ENCODE assay signal across 7 cellular contexts in the genomic region with DNA sequence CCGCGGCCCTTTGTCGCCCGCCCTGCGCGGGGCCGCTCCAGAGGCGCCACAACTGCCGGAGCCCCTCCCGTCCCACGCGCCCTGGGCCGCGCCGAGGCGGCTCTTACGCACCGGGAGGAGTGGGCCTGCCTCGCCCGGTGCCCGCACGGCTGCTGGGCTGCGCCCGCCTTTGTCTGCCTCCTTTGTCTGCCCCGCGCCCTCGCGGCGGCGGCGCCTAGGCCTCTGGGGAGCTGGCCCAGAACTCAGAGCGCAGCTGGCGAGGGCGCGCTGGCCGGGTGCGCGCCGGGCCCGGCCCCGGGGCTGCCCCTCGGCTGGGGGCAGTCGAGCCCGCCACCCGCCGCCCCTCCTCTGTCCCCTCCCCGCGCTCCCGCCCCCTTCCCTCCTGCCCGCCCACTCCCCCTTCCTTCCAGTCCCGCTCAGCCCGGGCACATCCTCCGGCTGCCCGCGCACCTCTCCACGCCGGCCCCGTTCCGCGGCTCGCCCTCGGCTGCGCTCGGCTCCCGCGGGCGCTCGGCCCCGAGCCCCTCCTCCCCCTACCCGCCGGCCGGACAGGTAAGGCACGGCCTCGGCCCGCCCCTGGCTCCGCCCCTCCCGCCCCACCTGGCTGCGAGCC. TPM values are rescaled to one million over a fixed set of nuclear protein-coding genes. Genes with fewer than 3 reads are reported as not detected.
DNase-seq lines count a peak whose midpoint lies in the region; ATAC-seq and TF ChIP-seq lines count a peak whose summit lies in the region.

A gene with protein sequence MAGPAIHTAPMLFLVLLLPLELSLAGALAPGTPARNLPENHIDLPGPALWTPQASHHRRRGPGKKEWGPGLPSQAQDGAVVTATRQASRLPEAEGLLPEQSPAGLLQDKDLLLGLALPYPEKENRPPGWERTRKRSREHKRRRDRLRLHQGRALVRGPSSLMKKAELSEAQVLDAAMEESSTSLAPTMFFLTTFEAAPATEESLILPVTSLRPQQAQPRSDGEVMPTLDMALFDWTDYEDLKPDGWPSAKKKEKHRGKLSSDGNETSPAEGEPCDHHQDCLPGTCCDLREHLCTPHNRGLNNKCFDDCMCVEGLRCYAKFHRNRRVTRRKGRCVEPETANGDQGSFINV (plus strand): TSS at position 409 of the 613 bp plus-strand sequence. CDS start 14,549 bp downstream, outside the sequence.

- no peaks in the 10 kb centered on the region for H3K27me3 ChIP-seq in GM23338 (ENCODE audit: insufficient read depth)
- peaks cover 7 to 82% of the 10 kb centered on the region in 2 donors for H3K27me3 ChIP-seq in tibial artery

- peaks cover 23% of the 10 kb centered on the region for H3F3A ChIP-seq in GM23338 (replicated peaks; ENCODE audit: low read depth)

- peaks cover 3% of the 10 kb centered on the region; the same call in 2 of the 3 replicates for H3K9me3 Mint-ChIP-seq in GM23338
- H3K9me3 Mint-ChIP-seq in dendritic cell treated with granulocyte-macrophage colony-stimulating factor and Interleukin-4, amounts not matched to agents 40 ng/mL and 50 ng/mL, for 4 days = no peaks in the 10 kb centered on the region

- H3K4me1 Mint-ChIP-seq in GM23338 = peaks cover 43% of the 10 kb centered on the region
- H3K4me1 Mint-ChIP-seq in dendritic cell treated with granulocyte-macrophage colony-stimulating factor and Interleukin-4, amounts not matched to agents 40 ng/mL and 50 ng/mL, for 4 days (ENCODE audit: low read depth) = peaks cover 32% of the 10 kb centered on the region

- peaks cover 7% of the 10 kb centered on the region for H4K20me1 ChIP-seq in GM23338 (replicated peaks; ENCODE audit: insufficient read depth)

- H2AFZ ChIP-seq in GM23338 = no peak within 1 kb of the TSS

- peaks cover 91% of the 10 kb centered on the region for H3K79me2 ChIP-seq in GM23338 (replicated peaks; ENCODE audit: insufficient read depth)

- H3K27ac Mint-ChIP-seq in GM23338 = peak within 1 kb of the TSS; percentile 95
- H3K27ac Mint-ChIP-seq in dendritic cell treated with granulocyte-macrophage colony-stimulating factor and Interleukin-4, amounts not matched to agents 40 ng/mL and 50 ng/mL, for 4 days = peak within 1 kb of the TSS; percentile 2

- peaks cover 24% of the 10 kb centered on the region for H3K27me3 Mint-ChIP-seq in GM23338 (ENCODE audit: insufficient read depth, low read depth, poor library complexity)
- H3K27me3 Mint-ChIP-seq in dendritic cell treated with granulocyte-macrophage colony-stimulating factor and Interleukin-4, amounts not matched to agents 40 ng/mL and 50 ng/mL, for 4 days = peaks cover 81% of the 10 kb centered on the region

- intact Hi-C loops in dendritic cell treated with granulocyte-macrophage colony-stimulating factor and Interleukin-4, amounts not matched to agents 40 ng/mL and 50 ng/mL, for 4 days (cut with micrococcal nuclease) = no loop called here
- intact Hi-C loops in tibial artery (cut with DNase I; ENCODE audit: low total_unique reads) = no loop called here

- peak within 1 kb of the TSS; percentile 91 for H3K4me3 Mint-ChIP-seq in GM23338
- peak within 1 kb of the TSS; percentile 49 for H3K4me3 Mint-ChIP-seq in dendritic cell treated with granulocyte-macrophage colony-stimulating factor and Interleukin-4, amounts not matched to agents 40 ng/mL and 50 ng/mL, for 4 days

- H3K9me3 ChIP-seq in tibial artery = no peaks in the 10 kb centered on the region

- H3K4me2 ChIP-seq in GM23338 = peak within 1 kb of the TSS; percentile 97

- DNase-seq in GM23338 (ENCODE audit: low spot score) (peak; percentile 89), NCI-H2227 treated with DMSO at 0.1 percent for 48 hours (lab: John Stamatoyannopoulos, UW) (peak; percentile 30), omental fat pad (ENCODE audit: low spot score) (no peak), tibial artery (no peak), NAMALWA (ENCODE audit: low spot score) (no peak)

- ATAC-seq in GM23338 (peak; percentile 70), omental fat pad (ENCODE audit: low FRiP score) (peak; percentile 42), GM19397 (IDR thresholded peaks at IDR 0.05; ENCODE audit: unreplicated experiment) (no peak)

- TF ChIP-seq CTCF in GM23338 (conservative IDR thresholded peaks at IDR 0.05; ENCODE audit: low read depth in 2 of 2) (no peak), omental fat pad (IDR thresholded peaks at IDR 0.05) (no peak), tibial artery (IDR thresholded peaks at IDR 0.05) (no peak)

- no peaks in the 10 kb centered on the region for H3K9me2 ChIP-seq in GM23338 (ENCODE audit: insufficient read depth)

- H3K4me3 ChIP-seq in GM23338 (peak within 1 kb of the TSS; percentile 94), tibial artery (peak within 1 kb of the TSS in 1 of 2 donors; percentile 34)

- H3K27ac ChIP-seq in GM23338 (ENCODE audit: low read depth) (peak within 1 kb of the TSS; percentile 98), tibial artery (no peak within 1 kb of the TSS)

- peaks cover 22% of the 10 kb centered on the region for H3K36me3 Mint-ChIP-seq in GM23338 (ENCODE audit: low read depth)
- H3K36me3 Mint-ChIP-seq in dendritic cell treated with granulocyte-macrophage colony-stimulating factor and Interleukin-4, amounts not matched to agents 40 ng/mL and 50 ng/mL, for 4 days (ENCODE audit: low read depth) = no peaks in the 10 kb centered on the region

- H3K36me3 ChIP-seq in GM23338 (ENCODE audit: insufficient read depth) = no peaks in the 10 kb centered on the region
- no peaks in the 10 kb centered on the region for H3K36me3 ChIP-seq in tibial artery

- H3K4me1 ChIP-seq in GM23338 (ENCODE audit: insufficient read depth) (peaks cover 43% of the 10 kb centered on the region), tibial artery (peaks cover 0 to 31% (median 24%) of the 10 kb centered on the region in 4 donors)

TF ChIP-seq in GM23338, 12 proteins besides CTCF, POLR2A, EP300 and RAD21:
- peak; percentile 62 for TF ChIP-seq POLR2AphosphoS5 (IDR thresholded peaks at IDR 0.05; ENCODE audit: low read depth)
- TF ChIP-seq JUNB (IDR thresholded peaks at IDR 0.05; ENCODE audit: unreplicated experiment) = no peak

RNA-seq across cellular contexts. Expression of the gene that starts here (rescaled TPM):
- total RNA-seq in GM23338 (2014; rRNA removed; shearing (Covaris generic)) = 22.6 and 23.0 TPM in 2 replicates
- polyA plus RNA-seq in GM23338 (2016; fragmentation: Nextera tagmentation; extraction: Ambion mirVana) = 7.4 and 7.6 TPM in 2 replicates
- not detected for total RNA-seq in omental fat pad

Comparison
In these comparisons a context has a peak if more than half of its experiments do, and no peak if none do; other contexts are left out.
1. RNA of the gene that starts here (total RNA-seq): 22.6 to 23.0 TPM in GM23338; not detected in omental fat pad; every median in the first group is over 10 times any median in the second.
2. Peak in ATAC-seq in omental fat pad; RNA of the gene not detected or under 1 TPM.
3. DNase-seq: peak in GM23338 (single experiment) and NCI-H2227 treated with DMSO at 0.1 percent for 48 hours (single experiment); none in omental fat pad (single experiment), tibial artery (0 of 2) and NAMALWA (single experiment).